ENCODE assay signal across 34 cellular contexts in the genomic region with DNA sequence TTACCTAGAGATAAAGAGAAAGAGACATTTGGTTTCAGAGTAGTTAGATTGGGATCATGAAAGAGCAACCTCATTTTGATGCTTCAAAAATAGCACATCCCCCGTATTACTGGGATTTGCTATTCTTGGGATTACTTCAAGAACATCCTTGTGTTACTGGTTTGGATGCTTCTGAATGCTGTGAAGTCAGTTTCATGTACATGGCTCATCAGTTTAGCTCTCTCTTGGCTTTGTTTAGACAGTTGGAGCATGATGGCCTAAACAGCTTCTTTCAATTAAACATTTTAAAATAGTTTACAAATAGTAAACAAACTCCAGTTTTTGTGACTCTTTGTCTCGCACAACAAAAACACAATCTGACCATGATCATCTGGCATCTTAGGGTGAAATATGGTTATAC. TPM values are rescaled to one million over a fixed set of nuclear protein-coding genes. Genes with fewer than 3 reads are reported as not detected.
DNase-seq lines count a peak whose midpoint lies in the region; ATAC-seq, FAIRE-seq and TF ChIP-seq lines count a peak whose summit lies in the region.
"Had no signal": no experiment of that assay in that cellular context is flagged by ENCODE, and none has a peak within 500 bp of the region (broad histone marks: within the 10 kb centered on the region; RNA-seq: fewer than 3 reads in every experiment).

No MANE protein-coding gene starts in this region.

- no peak overlapping the region for H3K4me3 Mint-ChIP-seq in activated naive CD4-positive, alpha-beta T cell treated with anti-CD3 and anti-CD28 coated beads, Interleukin-2, amount 50 U/mL, for 24 hours
- H3K4me3 Mint-ChIP-seq: CD8-positive, alpha-beta memory T cell had no signal

- peaks cover 7% of the 10 kb centered on the region for H3F3A ChIP-seq in SK-N-SH (replicated peaks; ENCODE audit: insufficient read depth)

- 0 out of 3 replicates have a peak, but pooled peaks cover 2% of the 10 kb centered on the region for H3K36me3 ChIP-seq in K562 (ENCODE audit: control insufficient read depth, insufficient read depth, low read length)
- peaks cover 19 to 32% of the 10 kb centered on the region in 2 experiments for H3K36me3 ChIP-seq in SK-N-SH (replicated peaks in 1 of 2; ENCODE audit: control insufficient read depth in 1 of 2, insufficient read depth in 2 of 2, low read length in 1 of 2)

- CTCF ChIA-PET in K562 (lab: Yijun Ruan, JAX; ENCODE audit: low intra/inter-chr PET ratio): no interaction called here
- CTCF ChIA-PET in SK-N-SH (lab: Yijun Ruan, JAX): no interaction called here
- CTCF ChIA-PET in GM10248 (lab: Yijun Ruan, JAX): interaction anchor here (1.0 to 1.5 kb wide), 4 partner anchors 11 to 383 kb away, joined by 3 read pairs; no protein-coding TSS in a partner anchor

- H3K4me1 ChIP-seq in K562 (replicated peaks in 1 of 2; ENCODE audit: control insufficient read depth in 2 of 2, insufficient read depth in 2 of 2, low read length in 2 of 2) (no peaks in the 10 kb centered on the region), SK-N-SH (ENCODE audit: control insufficient read depth in 1 of 2, insufficient read depth in 2 of 2, low read depth in 1 of 2, low read length in 1 of 2) (no peaks in the 10 kb centered on the region)

- no peak overlapping the region for H3K4me3 ChIP-seq in K562
- H3K4me3 ChIP-seq in SK-N-SH (ENCODE audit: low read depth in 2 of 2, low read length in 1 of 2): no peak overlapping the region

- H3K9me2 ChIP-seq in SK-N-SH: no peaks in the 10 kb centered on the region

- no peaks in the 10 kb centered on the region for H3K9me1 ChIP-seq in K562 (ENCODE audit: control insufficient read depth, insufficient read depth, low read length)

- H2AFZ ChIP-seq in K562 (ENCODE audit: low read depth, low read length) (no peak overlapping the region), SK-N-SH (ENCODE audit: low read depth) (no peak overlapping the region)

- H4K20me1 ChIP-seq in K562 (replicated peaks; ENCODE audit: control insufficient read depth, insufficient read depth, low read length) (no peaks in the 10 kb centered on the region), SK-N-SH (ENCODE audit: insufficient read depth) (peaks cover 19% of the 10 kb centered on the region)

- no peaks in the 10 kb centered on the region for H3K27me3 Mint-ChIP-seq in activated naive CD4-positive, alpha-beta T cell treated with anti-CD3 and anti-CD28 coated beads, Interleukin-2, amount 50 U/mL, for 24 hours
- H3K27me3 Mint-ChIP-seq: CD8-positive, alpha-beta memory T cell had no signal

- TF ChIP-seq POLR2A in K562 (conservative IDR thresholded peaks at IDR 0.05): no peak

- H3K27ac ChIP-seq in K562 (ENCODE audit: extremely low read depth, low read depth, low read length): no peak overlapping the region
- H3K27ac ChIP-seq in SK-N-SH (ENCODE audit: low read depth in 2 of 2, low read length in 1 of 2): no peak overlapping the region

- TF ChIP-seq EP300 in K562 (IDR thresholded peaks at IDR 0.05; ENCODE audit: low read length) (no peak), SK-N-SH (IDR thresholded peaks at IDR 0.05; ENCODE audit: borderline replicate concordance in 1 of 2, low read depth in 1 of 2, low read length in 1 of 2) (no peak)

- peaks cover 9% of the 10 kb centered on the region for H3K4me1 Mint-ChIP-seq in activated naive CD4-positive, alpha-beta T cell treated with anti-CD3 and anti-CD28 coated beads, Interleukin-2, amount 50 U/mL, for 24 hours

- H3K9me3 ChIP-seq in K562 (replicated peaks; ENCODE audit: control insufficient read depth, insufficient read depth, low read depth, low read length) (no peaks in the 10 kb centered on the region), SK-N-SH (no peaks in the 10 kb centered on the region)

- H3K27ac Mint-ChIP-seq in activated naive CD4-positive, alpha-beta T cell treated with anti-CD3 and anti-CD28 coated beads, Interleukin-2, amount 50 U/mL, for 24 hours: peak overlapping the region; percentile 81

- TF ChIP-seq RAD21 in K562 (CRISPR knock-in tag; conservative IDR thresholded peaks at IDR 0.05 in 1 of 2, IDR thresholded peaks at IDR 0.05 in 1 of 2): no peak
- no peak for TF ChIP-seq RAD21 in SK-N-SH (IDR thresholded peaks at IDR 0.05; ENCODE audit: low read length)

- FAIRE-seq in K562 (lab: Jason Lieb, UNC): peak; percentile 23
- FAIRE-seq: A204.1, GM12891, GM19239, H54, HepG2 had no signal

- no peaks in the 10 kb centered on the region for H3K79me2 ChIP-seq in K562 (ENCODE audit: control insufficient read depth, insufficient read depth, low read length)
- H3K79me2 ChIP-seq in SK-N-SH (ENCODE audit: insufficient read depth): peaks cover 24% of the 10 kb centered on the region

- H3K9ac ChIP-seq in K562 (ENCODE audit: insufficient read depth in 1 of 2, low read depth in 2 of 2, low read length in 2 of 2) (no peak overlapping the region), SK-N-SH (no peak overlapping the region)

- no peaks in the 10 kb centered on the region for H3K27me3 ChIP-seq in K562 (ENCODE audit: control insufficient read depth in 2 of 2, insufficient read depth in 2 of 2, low read length in 2 of 2)
- H3K27me3 ChIP-seq in SK-N-SH (ENCODE audit: insufficient read depth): no peaks in the 10 kb centered on the region

- no TSS peak for BruUV-seq in K562 (replicated peaks; lab: Mats Ljungman, UMichigan)

- intact Hi-C loops in K562 (cut with micrococcal nuclease): no loop called here

- H3K36me3 Mint-ChIP-seq in activated naive CD4-positive, alpha-beta T cell treated with anti-CD3 and anti-CD28 coated beads, Interleukin-2, amount 50 U/mL, for 24 hours: peaks cover 12% of the 10 kb centered on the region

- ATAC-seq in K562: no peak
- no peak for ATAC-seq in GM19397 (IDR thresholded peaks at IDR 0.05; ENCODE audit: unreplicated experiment)
- ATAC-seq: HepG2, PC-3, SK-N-SH treated with all-trans-retinoic acid at 6 μM for 48 hours had no signal

- POLR2A ChIA-PET in K562 (lab: Yijun Ruan, JAX): interaction anchor here (1.0 to 1.7 kb wide), 2 partner anchors 15 to 19 kb away, joined by 4 to 5 read pairs; no protein-coding TSS in a partner anchor
- POLR2A ChIA-PET in SK-N-SH (lab: Yijun Ruan, JAX): no interaction called here
- POLR2A ChIA-PET in GM10248 (lab: Yijun Ruan, JAX): no interaction called here

- DNase-seq in activated naive CD4-positive, alpha-beta T cell treated with Interleukin-2 at 50 U/mL for 16 hours: no peak
- no peak for DNase-seq in K562 (ENCODE audit: extremely low read depth in 1 of 4, low spot score in 3 of 4)
- DNase-seq in medulla oblongata (ENCODE audit: extremely low spot score): peak; percentile 46
- no peak for DNase-seq in SK-N-SH
- no peak for DNase-seq in GM10248 (ENCODE audit: extremely low spot score)
- DNase-seq in cerebellar nuclear complex (lab: John Stamatoyannopoulos, UW): no peak
- DNase-seq: C1 segment of cervical spinal cord; CD8-positive, alpha-beta memory T cell; DMS 273 treated with DMSO at 0.1 percent for 48 hours; DMS79; EL; GDM1; KBM-7; MV-4-11; NCI-H1105; NCI-H1436 treated with DMSO at 0.1 percent for 48 hours; NCI-H187 treated with DMSO at 0.1 percent for 48 hours; NCI-H2171 treated with DMSO at 0.1 percent for 48 hours; NCI-H524; NCI-H748 treated with DMSO at 0.1 percent for 48 hours; NK-92 treated with Interleukin-12 subunit alpha and Interleukin-12 subunit beta, amount 100 ng/mL, for 24 hours; PC-3 had no signal

- in situ Hi-C loops in K562 (cut with MboI): no loop called here

- H3K9me3 Mint-ChIP-seq in activated naive CD4-positive, alpha-beta T cell treated with anti-CD3 and anti-CD28 coated beads, Interleukin-2, amount 50 U/mL, for 24 hours: no peaks in the 10 kb centered on the region
- H3K9me3 Mint-ChIP-seq: CD8-positive, alpha-beta memory T cell had no signal

- no peak for TF ChIP-seq CTCF in K562 (IDR thresholded peaks at IDR 0.05 in 2 of 3, conservative IDR thresholded peaks at IDR 0.05 in 1 of 3; ENCODE audit: insufficient read depth in 2 of 3, low read depth in 1 of 3, low read length in 3 of 3)
- no peak for TF ChIP-seq CTCF in SK-N-SH (IDR thresholded peaks at IDR 0.05)
- no peak for TF ChIP-seq CTCF in GM10248 (IDR thresholded peaks at IDR 0.05; ENCODE audit: control extremely low read depth, extremely low read depth, low read depth, missing control alignments)

- 78% methylated on average over 2 of the region's 2 CpGs for WGBS in K562 (ENCODE audit: insufficient coverage, low coverage, missing lambda C conversion rate)
- WGBS in SK-N-SH (ENCODE audit: low lambda C conversion rate): 91% methylated on average over 2 of the region's 2 CpGs

- H3K4me2 ChIP-seq in K562 (ENCODE audit: insufficient read depth, low read length): no peak overlapping the region
- H3K4me2 ChIP-seq in SK-N-SH: no peak overlapping the region

RNA-seq across cellular contexts. Expression of a gene that starts 23.9 kb away (rescaled TPM):
- total RNA-seq in K562 (2011; cell fraction: chromatin; rRNA removed; ENCODE audit: low replicate concordance): 240 and 245 TPM in 2 replicates
- 97.7 and 97.9 TPM in 2 replicates for total RNA-seq in K562 (2011; cell fraction: nucleolus; rRNA removed)
- total RNA-seq in K562 (2011; cell fraction: nucleoplasm; rRNA removed): 129 and 141 TPM in 2 replicates
- total RNA-seq in K562 (2014; rRNA removed): 13.3 and 19.2 TPM in 2 replicates
- total RNA-seq in K562 (2014; rRNA removed; fragmentation: Illumina TruSeq; extraction: Trizol): 14.7 and 16.3 TPM in 2 replicates
- total RNA-seq in K562 (2015; rRNA removed; fragmentation: Illumina TruSeq; extraction: Trizol): 14.5 and 16.4 TPM in 2 replicates
- 26.6 and 31.6 TPM in 2 replicates for total RNA-seq in K562 (2021)
- polyA plus RNA-seq in K562 (2011; rRNA removed): 14.7 and 15.3 TPM in 2 replicates
- 11.4 and 13.4 TPM in 2 replicates for polyA plus RNA-seq in K562 (2011; cell fraction: cytosol; rRNA removed)
- 51.8 and 61.0 TPM in 2 replicates for polyA plus RNA-seq in K562 (2011; cell fraction: nucleus; rRNA removed)
- polyA plus RNA-seq in K562 (2012): 14.0 and 15.4 TPM in 2 replicates
- 22.2 and 23.3 TPM in 2 replicates for polyA plus RNA-seq in K562 (2014; fragmentation: Illumina TruSeq; extraction: Trizol)
- under 1 TPM; 0.66 to 0.97 TPM for polyA plus RNA-seq in K562 (2014; fragmentation: Nextera tagmentation; extraction: Ambion mirVana)
- 12.6 and 19.9 TPM in 2 replicates for polyA plus RNA-seq in K562 (2014; rRNA removed)
- polyA minus RNA-seq in K562 (2011; rRNA and poly(A)+ RNA removed): 54.1 and 63.5 TPM in 2 replicates
- polyA minus RNA-seq in K562 (2011; cell fraction: cytosol; rRNA and poly(A)+ RNA removed): 47.9 and 50.7 TPM in 2 replicates
- polyA minus RNA-seq in K562 (2011; cell fraction: nucleus; rRNA and poly(A)+ RNA removed): 47.3 and 83.0 TPM in 2 replicates
- polyA plus RNA-seq in SK-N-SH (2012; rRNA removed): 11.3 and 13.1 TPM in 2 replicates
- polyA plus RNA-seq in SK-N-SH (2012; cell fraction: cytosol; rRNA removed): 7.8 and 9.4 TPM in 2 replicates
- 35.2 and 36.2 TPM in 2 replicates for polyA plus RNA-seq in SK-N-SH (2012; cell fraction: nucleus; rRNA removed)

RNA-seq across cellular contexts. Expression of a gene that starts 24.0 kb away (rescaled TPM):
- total RNA-seq in K562 (2011; cell fraction: chromatin; rRNA removed; ENCODE audit: low replicate concordance): not detected in 2 replicates
- not detected in 2 replicates for total RNA-seq in K562 (2011; cell fraction: nucleolus; rRNA removed)
- total RNA-seq in K562 (2011; cell fraction: nucleoplasm; rRNA removed): not detected in 2 replicates
- total RNA-seq in K562 (2014; rRNA removed): not detected in 2 replicates
- total RNA-seq in K562 (2014; rRNA removed; fragmentation: Illumina TruSeq; extraction: Trizol): not detected in 2 replicates
- total RNA-seq in K562 (2015; rRNA removed; fragmentation: Illumina TruSeq; extraction: Trizol): not detected in 2 replicates
- not detected in 2 replicates for total RNA-seq in K562 (2021)
- not detected in 2 replicates for polyA plus RNA-seq in K562 (2011; rRNA removed)
- polyA plus RNA-seq in K562 (2011; cell fraction: cytosol; rRNA removed): not detected in 2 replicates
- polyA plus RNA-seq in K562 (2011; cell fraction: nucleus; rRNA removed): not detected in 2 replicates
- not detected in 2 replicates for polyA plus RNA-seq in K562 (2012)
- not detected in 2 replicates for polyA plus RNA-seq in K562 (2014; fragmentation: Illumina TruSeq; extraction: Trizol)
- not detected for polyA plus RNA-seq in K562 (2014; fragmentation: Nextera tagmentation; extraction: Ambion mirVana)
- polyA plus RNA-seq in K562 (2014; rRNA removed): not detected in 2 replicates
- not detected in 2 replicates for polyA minus RNA-seq in K562 (2011; rRNA and poly(A)+ RNA removed)
- polyA minus RNA-seq in K562 (2011; cell fraction: cytosol; rRNA and poly(A)+ RNA removed): not detected in 2 replicates
- not detected in 2 replicates for polyA minus RNA-seq in K562 (2011; cell fraction: nucleus; rRNA and poly(A)+ RNA removed)
- not detected in 2 replicates for polyA plus RNA-seq in SK-N-SH (2012; rRNA removed)
- not detected in 2 replicates for polyA plus RNA-seq in SK-N-SH (2012; cell fraction: cytosol; rRNA removed)
- polyA plus RNA-seq in SK-N-SH (2012; cell fraction: nucleus; rRNA removed): not detected in 2 replicates
- total RNA-seq: CD8-positive, alpha-beta memory T cell; HepG2; HT1080; LHCN-M2; MCF 10A; PC-3 had no signal
- polyA plus RNA-seq: AG04450; CD8-positive, alpha-beta memory T cell; HepG2 had no signal
